Comparison of ENCODE assay signal across 8 cellular contexts in the genomic region with DNA sequence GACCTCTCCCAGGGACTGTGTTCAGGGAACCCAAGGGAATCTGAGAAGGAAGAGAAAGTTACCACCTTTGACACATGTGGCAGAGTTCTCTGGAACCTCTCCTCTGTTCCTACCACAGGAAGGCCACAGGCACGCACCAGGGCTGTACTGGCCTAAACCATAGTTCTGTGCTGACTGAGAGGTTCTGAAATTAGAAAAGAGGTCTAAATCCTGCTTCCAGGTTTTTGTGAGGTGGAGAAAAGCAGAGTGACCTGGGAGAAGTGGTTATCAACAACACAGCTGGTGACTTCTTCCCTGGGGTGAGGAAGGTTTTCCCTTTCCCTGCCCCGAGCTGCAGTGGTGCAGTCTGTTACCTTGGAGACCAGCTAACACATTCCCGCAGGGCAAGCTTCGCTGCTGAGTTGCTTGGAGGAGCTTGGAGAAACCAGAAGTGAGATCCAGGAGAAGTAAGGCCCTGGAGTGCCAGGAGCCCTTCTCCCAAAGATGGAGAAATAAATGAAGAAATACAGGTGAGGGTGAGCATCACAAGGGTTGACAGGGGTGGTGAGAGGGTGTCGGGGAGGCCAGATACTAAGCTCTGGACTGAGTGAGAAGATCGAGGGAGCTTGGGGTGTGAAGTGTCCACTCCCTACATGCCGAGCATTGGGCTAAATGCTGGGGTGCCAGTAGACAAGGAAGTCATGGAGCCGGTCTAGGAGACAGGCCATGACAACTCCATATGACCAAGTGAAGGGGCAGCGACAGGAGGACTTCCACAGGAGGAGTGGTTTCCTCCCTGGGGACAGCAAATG. TPM values are rescaled to one million over a fixed set of nuclear protein-coding genes. Genes with fewer than 3 reads are reported as not detected.
DNase-seq lines count a peak whose midpoint lies in the region; ATAC-seq and TF ChIP-seq lines count a peak whose summit lies in the region.

A gene with protein sequence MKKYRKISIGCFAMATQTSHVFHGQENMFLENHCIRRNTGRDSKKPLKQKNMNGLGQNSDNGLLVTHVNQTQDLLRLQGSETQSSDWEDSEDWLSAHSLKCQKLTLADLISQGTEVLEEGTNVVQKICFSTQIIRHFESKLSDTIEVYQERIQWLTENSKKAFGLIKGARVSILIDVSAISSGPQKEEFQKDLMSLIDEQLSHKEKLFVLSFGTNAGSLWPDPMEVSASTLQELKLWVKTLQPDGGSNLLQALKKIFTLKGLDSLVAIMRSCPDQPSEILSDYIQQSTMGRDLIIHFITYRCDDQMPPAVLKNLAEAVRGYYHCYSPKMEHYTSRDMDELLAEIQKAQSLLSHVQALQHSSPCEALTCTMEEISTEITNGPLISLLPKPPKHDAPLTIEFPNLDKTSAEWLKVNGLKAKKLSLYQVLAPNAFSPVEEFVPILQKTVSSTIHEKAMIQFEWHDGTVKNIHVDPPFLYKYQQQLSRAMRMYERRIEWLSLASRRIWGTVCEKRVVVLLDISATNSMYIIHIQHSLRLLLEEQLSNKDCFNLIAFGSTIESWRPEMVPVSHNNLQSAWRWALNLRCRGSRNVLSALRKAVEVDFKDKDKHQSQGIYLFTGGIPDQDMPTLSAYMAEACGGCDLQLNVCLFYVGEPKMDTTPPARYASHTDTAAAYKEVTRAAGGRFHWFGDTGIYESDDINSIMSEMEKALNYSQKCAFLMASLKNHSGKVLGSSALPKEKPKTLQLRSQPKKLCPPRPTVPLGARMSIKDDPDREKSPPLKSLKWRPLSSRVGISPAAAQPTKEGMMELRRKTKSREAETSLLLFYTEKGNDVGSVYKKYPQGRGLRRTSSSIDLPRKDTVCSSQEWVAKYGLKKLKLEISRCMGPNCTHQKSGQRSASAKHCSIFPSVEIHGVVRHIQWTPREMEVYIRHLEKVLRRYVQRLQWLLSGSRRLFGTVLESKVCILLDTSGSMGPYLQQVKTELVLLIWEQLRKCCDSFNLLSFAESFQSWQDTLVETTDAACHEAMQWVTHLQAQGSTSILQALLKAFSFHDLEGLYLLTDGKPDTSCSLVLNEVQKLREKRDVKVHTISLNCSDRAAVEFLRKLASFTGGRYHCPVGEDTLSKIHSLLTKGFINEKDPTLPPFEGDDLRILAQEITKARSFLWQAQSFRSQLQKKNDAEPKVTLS (plus strand): TSS at position 399 of the 791 bp plus-strand sequence. CDS start 97 bp downstream, at position 496.

- H3K4ac ChIP-seq in trophoblast cell (ENCODE audit: low read depth, low read length), result no peak within 1 kb of the TSS

- no peak within 1 kb of the TSS for H4K8ac ChIP-seq in trophoblast cell (ENCODE audit: low read depth, low read length)

- H3K23ac ChIP-seq in trophoblast cell (ENCODE audit: low read length), result no peak within 1 kb of the TSS

- H3K4me1 ChIP-seq in adipocyte (ENCODE audit: control insufficient read depth, insufficient read depth, low read length), result peaks cover 19% of the 10 kb centered on the region
- peaks cover 0 to 29% (median 2%) of the 10 kb centered on the region in 12 donors for H3K4me1 ChIP-seq in heart left ventricle
- H3K4me1 ChIP-seq in trophoblast cell (ENCODE audit: control insufficient read depth in 1 of 2, insufficient read depth in 2 of 2, low read length in 2 of 2), result peaks cover 0 to 2% of the 10 kb centered on the region in 2 experiments
- H3K4me1 ChIP-seq in uterus, result no peaks in the 10 kb centered on the region
- H3K4me1 ChIP-seq in psoas muscle, result no peaks in the 10 kb centered on the region

- H3K14ac ChIP-seq in trophoblast cell (ENCODE audit: low read length), result no peak within 1 kb of the TSS

- no peak within 1 kb of the TSS for H2AFZ ChIP-seq in trophoblast cell (ENCODE audit: insufficient read depth, low read length, poor library complexity)

- TF ChIP-seq POLR2A in heart left ventricle (IDR thresholded peaks at IDR 0.05) (no peak), uterus (IDR thresholded peaks at IDR 0.05) (no peak)

- H3K9me3 ChIP-seq in adipocyte (ENCODE audit: control insufficient read depth, low read length) (no peaks in the 10 kb centered on the region), heart left ventricle (no peaks in the 10 kb centered on the region), trophoblast cell (ENCODE audit: insufficient read depth, low read depth, low read length) (no peaks in the 10 kb centered on the region), uterus (no peaks in the 10 kb centered on the region), psoas muscle (no peaks in the 10 kb centered on the region)

- H3K4me2 ChIP-seq in trophoblast cell (ENCODE audit: low read length), result no peak within 1 kb of the TSS

- intact Hi-C loops in heart left ventricle (cut with DNase I) (loop anchor here in 3 of 10 donors (10.0 kb wide), 3 partner anchors 82 to 202 kb away; a partner anchor contains a TSS), uterus (cut with DNase I; ENCODE audit: low total_unique reads) (no loop called here), psoas muscle (cut with DNase I) (no loop called here)

- H3K4me3 ChIP-seq in adipocyte (ENCODE audit: low read length) (no peak within 1 kb of the TSS), heart left ventricle (no peak within 1 kb of the TSS), trophoblast cell (ENCODE audit: low read depth, low read length) (no peak within 1 kb of the TSS), uterus (no peak within 1 kb of the TSS), psoas muscle (no peak within 1 kb of the TSS)

- no peak within 1 kb of the TSS for H2BK12ac ChIP-seq in trophoblast cell (ENCODE audit: low read length)

- ATAC-seq in heart left ventricle, result peak; percentile 55 to 77 (median 72)
- ATAC-seq in psoas muscle, result no peak

- TF ChIP-seq CTCF in heart left ventricle (IDR thresholded peaks at IDR 0.05), result no peak
- TF ChIP-seq CTCF in uterus (IDR thresholded peaks at IDR 0.05), result no peak
- no peak for TF ChIP-seq CTCF in psoas muscle (IDR thresholded peaks at IDR 0.05)

- H3K18ac ChIP-seq in trophoblast cell (ENCODE audit: low read length), result no peak within 1 kb of the TSS

- no peaks in the 10 kb centered on the region for H3K36me3 ChIP-seq in adipocyte (ENCODE audit: control insufficient read depth, insufficient read depth, low read length, severe bottlenecking)
- peaks cover 0 to under 1% (median 0%) of the 10 kb centered on the region in 9 donors for H3K36me3 ChIP-seq in heart left ventricle
- H3K36me3 ChIP-seq in trophoblast cell (ENCODE audit: control insufficient read depth in 1 of 2, insufficient read depth in 2 of 2, low read length in 2 of 2), result no peaks in the 10 kb centered on the region
- H3K36me3 ChIP-seq in uterus, result no peaks in the 10 kb centered on the region
- H3K36me3 ChIP-seq in psoas muscle (ENCODE audit: insufficient read depth in 1 of 2, low read depth in 1 of 2), result no peaks in the 10 kb centered on the region

- no peaks in the 10 kb centered on the region for H3K79me2 ChIP-seq in trophoblast cell (ENCODE audit: control insufficient read depth, insufficient read depth, low read length, poor library complexity)

- no peak within 1 kb of the TSS for H4K91ac ChIP-seq in trophoblast cell (ENCODE audit: low read depth, low read length)

- peak within 1 kb of the TSS in 2 of 12 donors; percentile 52 for H3K27ac ChIP-seq in heart left ventricle
- no peak within 1 kb of the TSS for H3K27ac ChIP-seq in trophoblast cell (ENCODE audit: low read depth, low read length)
- H3K27ac ChIP-seq in uterus, result no peak within 1 kb of the TSS
- H3K27ac ChIP-seq in psoas muscle, result no peak within 1 kb of the TSS

- H2AK5ac ChIP-seq in trophoblast cell (ENCODE audit: low read length), result no peak within 1 kb of the TSS

- no peak within 1 kb of the TSS for H2BK120ac ChIP-seq in trophoblast cell (ENCODE audit: insufficient read depth, low read length, poor library complexity)

- H3K79me1 ChIP-seq in trophoblast cell (ENCODE audit: low read length), result no peaks in the 10 kb centered on the region

- DNase-seq in DMS 273 (lab: John Stamatoyannopoulos, UW; ENCODE audit: unreplicated experiment) (peak; percentile 30), DMS 273 treated with DMSO at 0.1 percent for 48 hours (lab: John Stamatoyannopoulos, UW) (no peak), adipocyte (ENCODE audit: low read depth) (peak; percentile 58), heart left ventricle (no peak), trophoblast cell (peak; percentile 85 to 93), NCI-H1694 (lab: John Stamatoyannopoulos, UW) (no peak), uterus (no peak), psoas muscle (no peak)

- WGBS in heart left ventricle, 4 donors, result 40 to 47% (median 45%) methylated on average over 9 of the region's 9 CpGs
- WGBS in trophoblast cell (ENCODE audit: extremely low coverage, insufficient coverage, insufficient read length), result no CpG with 5 or more reads among the region's 9 CpGs
- WGBS in psoas muscle, 3 donors, result 44 to 50% (median 49%) methylated on average over 9 of the region's 9 CpGs

- H3K27me3 ChIP-seq in adipocyte (replicated peaks; ENCODE audit: control insufficient read depth, insufficient read depth, low read length), result peaks cover 4% of the 10 kb centered on the region
- no peaks in the 10 kb centered on the region for H3K27me3 ChIP-seq in heart left ventricle
- no peaks in the 10 kb centered on the region for H3K27me3 ChIP-seq in trophoblast cell (ENCODE audit: insufficient read depth, low read length)
- no peaks in the 10 kb centered on the region for H3K27me3 ChIP-seq in uterus
- no peaks in the 10 kb centered on the region for H3K27me3 ChIP-seq in psoas muscle (ENCODE audit: insufficient read depth in 3 of 3, low read length in 2 of 3)

- H3K9ac ChIP-seq in adipocyte (ENCODE audit: low read length) (no peak within 1 kb of the TSS), trophoblast cell (ENCODE audit: low read length) (no peak within 1 kb of the TSS)

- no peak within 1 kb of the TSS for H4K12ac ChIP-seq in trophoblast cell (ENCODE audit: low read depth, low read length)

- no peak within 1 kb of the TSS for H2BK5ac ChIP-seq in trophoblast cell (ENCODE audit: low read depth, low read length, poor library complexity)

RNA-seq across cellular contexts. Expression of the gene that starts here (rescaled TPM):
- total RNA-seq in heart left ventricle (1 to 10 TPM in 1 of 9 donors, under 1 TPM in 7, not detected in 1; 0.23 to 1.3 (median 0.58) TPM), uterus (1 to 10 TPM in 3 of 4 donors, not detected in 1; 1.5 to 2.5 (median 1.8) TPM), psoas muscle (under 1 TPM in 1 of 4 donors, not detected in 3; 0.15 TPM)
- polyA plus RNA-seq in heart left ventricle (under 1 TPM; 0.03 to 0.65 TPM), psoas muscle (under 1 TPM in 2 of 3 donors, not detected in 1; 0.03 to 0.12 TPM)
- polyA plus RNA-seq in trophoblast cell (2013), result 0.04 TPM in 2 replicates

Comparison
In these comparisons a context has a peak if more than half of its experiments do, and no peak if none do; other contexts are left out.
1. DNase-seq: peak in DMS 273 (single experiment), adipocyte (single experiment) and trophoblast cell (2 of 2); none in DMS 273 treated with DMSO at 0.1 percent for 48 hours (single experiment), heart left ventricle (0 of 5), NCI-H1694 (single experiment), uterus (0 of 2) and psoas muscle (0 of 2).
2. ATAC-seq: peak in heart left ventricle (4 of 4); none in psoas muscle (0 of 4).